In genomic region chr12:117231750-117232149, GRCh38 we compare ENCODE assay signal across 23 cellular contexts. TPM values are rescaled to one million over a fixed set of nuclear protein-coding genes. Genes with fewer than 3 reads are reported as not detected.
DNase-seq lines count a peak whose midpoint lies in the region; ATAC-seq, FAIRE-seq and TF ChIP-seq lines count a peak whose summit lies in the region.
"Had no signal": no experiment of that assay in that cellular context is flagged by ENCODE, and none has a peak within 500 bp of the region (broad histone marks: within the 10 kb centered on the region; RNA-seq: fewer than 3 reads in every experiment).

No MANE protein-coding gene starts in this region.

- WGBS in HepG2 (ENCODE audit: low lambda C conversion rate) = 52% methylated on average over 11 of the region's 11 CpGs
- WGBS in right lobe of liver (ENCODE audit: insufficient coverage, low coverage, low lambda C conversion rate, missing lambda C conversion rate) = 66% methylated on average over 5 of the region's 11 CpGs
- 92% methylated on average over 11 of the region's 11 CpGs for WGBS in smooth muscle cell (ENCODE audit: low lambda C conversion rate)

- no peaks in the 10 kb centered on the region for H3K9me3 ChIP-seq in HepG2 (ENCODE audit: low read length)
- H3K9me3 ChIP-seq in right lobe of liver = no peaks in the 10 kb centered on the region
- no peaks in the 10 kb centered on the region for H3K9me3 ChIP-seq in SU-DHL-6 (ENCODE audit: insufficient read depth, low read length)
- H3K9me3 ChIP-seq in smooth muscle cell (replicated peaks; ENCODE audit: low read depth) = no peaks in the 10 kb centered on the region
- H3K9me3 ChIP-seq: heart left ventricle, pancreas had no signal

- H3K36me3 ChIP-seq in HepG2 (replicated peaks in 1 of 2; ENCODE audit: control insufficient read depth in 1 of 2, insufficient read depth in 2 of 2, low read length in 2 of 2) = no peaks in the 10 kb centered on the region
- H3K36me3 ChIP-seq in right lobe of liver = no peaks in the 10 kb centered on the region
- H3K36me3 ChIP-seq in SU-DHL-6 (ENCODE audit: low read length) = no peaks in the 10 kb centered on the region
- no peaks in the 10 kb centered on the region for H3K36me3 ChIP-seq in smooth muscle cell (ENCODE audit: low read depth)
- H3K36me3 ChIP-seq: heart left ventricle, pancreas had no signal

- no peaks in the 10 kb centered on the region for H3K4me1 ChIP-seq in HepG2 (ENCODE audit: insufficient read depth, low read length)
- no peaks in the 10 kb centered on the region for H3K4me1 ChIP-seq in right lobe of liver
- H3K4me1 ChIP-seq in smooth muscle cell (ENCODE audit: low read depth) = peaks cover 2% of the 10 kb centered on the region
- H3K4me1 ChIP-seq: heart left ventricle, pancreas had no signal

- H3F3A ChIP-seq in SU-DHL-6 (ENCODE audit: insufficient read depth) = no peaks in the 10 kb centered on the region
- no peaks in the 10 kb centered on the region for H3F3A ChIP-seq in smooth muscle cell (ENCODE audit: low read depth)

- no peaks in the 10 kb centered on the region for H4K20me1 ChIP-seq in HepG2 (ENCODE audit: insufficient read depth, low read length)
- H4K20me1 ChIP-seq in SU-DHL-6 (ENCODE audit: low read depth, low read length) = no peaks in the 10 kb centered on the region
- no peaks in the 10 kb centered on the region for H4K20me1 ChIP-seq in smooth muscle cell (ENCODE audit: low read depth)

- no peak overlapping the region for H3K4me2 ChIP-seq in HepG2 (ENCODE audit: low read depth, low read length)
- H3K4me2 ChIP-seq in SU-DHL-6 (ENCODE audit: low read depth, low read length, poor library complexity, severe bottlenecking) = no peak overlapping the region
- no peak overlapping the region for H3K4me2 ChIP-seq in smooth muscle cell

- no peak overlapping the region for H3K4me3 ChIP-seq in HepG2 (replicated peaks in 1 of 3; ENCODE audit: insufficient read depth in 1 of 3, low read depth in 2 of 3, low read length in 3 of 3)
- H3K4me3 ChIP-seq in right lobe of liver = no peak overlapping the region
- H3K4me3 ChIP-seq in SU-DHL-6 (ENCODE audit: insufficient read depth, low read length, poor library complexity, severe bottlenecking) = no peak overlapping the region
- no peak overlapping the region for H3K4me3 ChIP-seq in smooth muscle cell
- H3K4me3 ChIP-seq: heart left ventricle, pancreas had no signal

- TF ChIP-seq EP300 in HepG2 (IDR thresholded peaks at IDR 0.05; ENCODE audit: low read depth in 2 of 2, low read length in 2 of 2) = no peak
- TF ChIP-seq EP300 in HepG2 (CRISPR knock-in tag; IDR thresholded peaks at IDR 0.05; ENCODE audit: borderline replicate concordance) = no peak

- no peak for TF ChIP-seq RAD21 in HepG2 (CRISPR knock-in tag; IDR thresholded peaks at IDR 0.05)

- FAIRE-seq in HepG2 (lab: Jason Lieb, UNC) = no peak
- FAIRE-seq: islet of Langerhans, pancreas had no signal

- H3K9ac ChIP-seq in HepG2 (ENCODE audit: insufficient read depth, low read depth, low read length) = no peak overlapping the region
- H3K9ac ChIP-seq in SU-DHL-6 (ENCODE audit: low read length) = no peak overlapping the region
- no peak overlapping the region for H3K9ac ChIP-seq in smooth muscle cell (ENCODE audit: low read depth)

- no peak overlapping the region for H2AFZ ChIP-seq in HepG2 (ENCODE audit: low read length)
- H2AFZ ChIP-seq in SU-DHL-6 (ENCODE audit: low read depth, low read length, severe bottlenecking) = no peak overlapping the region
- H2AFZ ChIP-seq in smooth muscle cell (ENCODE audit: low read depth) = no peak overlapping the region

- POLR2A ChIA-PET in HepG2 (lab: Yijun Ruan, JAX) = no interaction called here

- no TSS peak for BruUV-seq in HepG2 (replicated peaks; lab: Mats Ljungman, UMichigan)

- H3K9me2 ChIP-seq in SU-DHL-6 (replicated peaks; ENCODE audit: insufficient read depth, low read length) = no peaks in the 10 kb centered on the region

- CTCF ChIA-PET in HepG2 (lab: Yijun Ruan, JAX; ENCODE audit: low intra/inter-chr PET ratio, low total read pairs) = no interaction called here

- in situ Hi-C loops in HepG2 (cut with HindIII; ENCODE audit: extremely low pct_ligation_motif_present, low pct_unique_long_range_greater_than_20kb) (loop anchor here (10.0 kb wide), 2 partner anchors 353 to 613 kb away; no protein-coding TSS in a partner anchor), KBM-7 (cut with MboI; ENCODE audit: low pct_unique_long_range_greater_than_20kb, low sequenced_read_pairs) (no loop called here)

- H3K27me3 ChIP-seq in HepG2 (ENCODE audit: control insufficient read depth in 1 of 2, insufficient read depth in 2 of 2, low read length in 2 of 2) (peaks cover 3 to 13% of the 10 kb centered on the region in 2 experiments; a peak in 3 of 5 replicates), right lobe of liver (no peaks in the 10 kb centered on the region), SU-DHL-6 (ENCODE audit: low read length) (no peaks in the 10 kb centered on the region), smooth muscle cell (ENCODE audit: low read depth) (peaks cover 19% of the 10 kb centered on the region)
- H3K27me3 ChIP-seq: pancreas had no signal

- ATAC-seq in HepG2 (no peak), right lobe of liver (no peak)
- ATAC-seq: activated CD4-positive, CD25-positive, alpha-beta regulatory T cell treated with anti-CD3 and anti-CD28 coated beads, Interleukin-2, amount 50 U/mL, for 24 hours; activated CD8-positive, alpha-beta memory T cell treated with anti-CD3 and anti-CD28 coated beads, Interleukin-2, amount 10 ng/mL, durations not matched to agents 7 days and 5 days; heart left ventricle; pancreas had no signal

- H3K79me2 ChIP-seq in HepG2 (ENCODE audit: insufficient read depth, low read length) (no peaks in the 10 kb centered on the region), SU-DHL-6 (ENCODE audit: insufficient read depth, low read length) (no peaks in the 10 kb centered on the region), smooth muscle cell (ENCODE audit: low read depth) (no peaks in the 10 kb centered on the region)

- TF ChIP-seq CTCF in HepG2 (CRISPR knock-in tag; IDR thresholded peaks at IDR 0.05) = 0 out of 2 replicates have a peak, but pooled peaks have one; percentile 28
- no peak for TF ChIP-seq CTCF in right lobe of liver (IDR thresholded peaks at IDR 0.05)
- peak; percentile 9 for TF ChIP-seq CTCF in SU-DHL-6 (IDR thresholded peaks at IDR 0.05; ENCODE audit: insufficient read depth, low read length, poor library complexity, severe bottlenecking)
- TF ChIP-seq CTCF in smooth muscle cell (IDR thresholded peaks at IDR 0.05; ENCODE audit: borderline replicate concordance, insufficient read depth, poor library complexity, severe bottlenecking) = peak; percentile 6

- intact Hi-C loops in HepG2 (cut with micrococcal nuclease; ENCODE audit: unreplicated experiment) (loop anchor here (5.0 to 10.0 kb wide), 2 partner anchors 443 to 621 kb away; no protein-coding TSS in a partner anchor), right lobe of liver (cut with DNase I) (loop anchor here in 1 of 2 donors (10.0 kb wide), 1 partner anchor 613 kb away; no protein-coding TSS in a partner anchor)

- TF ChIP-seq POLR2A in HepG2 (IDR thresholded peaks at IDR 0.05; ENCODE audit: insufficient read depth in 1 of 2, low read depth in 2 of 2, low read length in 2 of 2) (no peak), right lobe of liver (IDR thresholded peaks at IDR 0.05) (no peak)

- no peak overlapping the region for H3K27ac ChIP-seq in HepG2 (ENCODE audit: extremely low read length, insufficient read depth, low read length)
- no peak overlapping the region for H3K27ac ChIP-seq in right lobe of liver
- no peak overlapping the region for H3K27ac ChIP-seq in SU-DHL-6 (ENCODE audit: low read depth, low read length)
- no peak overlapping the region for H3K27ac ChIP-seq in smooth muscle cell (ENCODE audit: low read depth)
- H3K27ac ChIP-seq: heart left ventricle, pancreas had no signal

- DNase-seq in HepG2 (ENCODE audit: low spot score) = no peak
- no peak for DNase-seq in right lobe of liver
- DNase-seq in KBM-7 = peak; percentile 3
- DNase-seq in smooth muscle cell (lab: John Stamatoyannopoulos, UW; ENCODE audit: unreplicated experiment) = no peak
- no peak for DNase-seq in SHP77 (lab: John Stamatoyannopoulos, UW)
- no peak for DNase-seq in activated CD4-positive, CD25-positive, alpha-beta regulatory T cell (lab: John Stamatoyannopoulos, UW)
- DNase-seq in NCI-H2081 (lab: John Stamatoyannopoulos, UW) = no peak
- DNase-seq: activated CD8-positive, alpha-beta memory T cell treated with anti-CD3 and anti-CD28 coated beads, Interleukin-2, amount 10 ng/mL, durations not matched to agents 7 days and 5 days; activated effector memory CD4-positive, alpha-beta T cell treated with Interleukin-2 at 50 U/mL for 16 hours; COR-L47; effector CD8-positive, alpha-beta T cell; GF-D8; heart left ventricle; mammary epithelial cell; naive B cell; pancreas; SIG-M5; stimulated activated CD4-positive, alpha-beta T cell treated with anti-CD3 and anti-CD28 coated beads, Interleukin-4, amount 100 ng/mL, for 1 hour; substantia nigra; T-helper 2 cell had no signal

TF ChIP-seq in HepG2, 621 proteins besides CTCF, POLR2A, EP300 and RAD21 (continues in another document):
- TF ChIP-seq ADNP (CRISPR knock-in tag; IDR thresholded peaks at IDR 0.05) = 0 out of 2 replicates have a peak, but pooled peaks have one; percentile 14

RNA-seq across cellular contexts. Expression of gene FBXO21, which starts 41.5 kb away (rescaled TPM):
- total RNA-seq in HepG2 (2016; rRNA removed; fragmentation: Illumina TruSeq; extraction: Trizol) (32.5 and 45.2 TPM in 2 replicates), right lobe of liver (10 to 100 TPM; 12.8 to 28.7 (median 20.1) TPM), smooth muscle cell (75.2 and 82.9 TPM in 2 replicates)
- total RNA-seq in HepG2 (2016; cell fraction: cytosol; rRNA removed; fragmentation: Illumina TruSeq; extraction: Trizol; ENCODE audit: low read depth) = 1.2 and 1.6 TPM in 2 replicates
- 29.2 and 45.9 TPM in 2 replicates for total RNA-seq in HepG2 (2016; cell fraction: insoluble cytoplasmic fraction; rRNA removed; fragmentation: Illumina TruSeq; extraction: Trizol)
- total RNA-seq in HepG2 (2016; cell fraction: membrane; rRNA removed; fragmentation: Illumina TruSeq; extraction: Trizol) = 7.6 and 9.0 TPM in 2 replicates
- 19.3 and 21.9 TPM in 2 replicates for total RNA-seq in HepG2 (2016; cell fraction: nucleus; rRNA removed; fragmentation: Illumina TruSeq; extraction: Trizol)
- polyA plus RNA-seq in HepG2 (2011; rRNA removed) (15.6 and 20.0 TPM in 2 replicates), smooth muscle cell (46.9 and 47.4 TPM in 2 replicates)
- 44.0 and 49.3 TPM in 2 replicates for polyA plus RNA-seq in HepG2 (2011; cell fraction: cytosol; rRNA removed)
- polyA plus RNA-seq in HepG2 (2011; cell fraction: nucleus; rRNA removed) = 22.4 and 32.9 TPM in 2 replicates
- 14.2 and 18.3 TPM in 2 replicates for polyA plus RNA-seq in HepG2 (2012)
- polyA plus RNA-seq in HepG2 (2016; cell fraction: cytosol; fragmentation: Illumina TruSeq; extraction: Trizol; ENCODE audit: low read depth) = 0.60 and 0.85 TPM in 2 replicates
- polyA plus RNA-seq in HepG2 (2016; cell fraction: insoluble cytoplasmic fraction; fragmentation: Illumina TruSeq; extraction: Trizol; ENCODE audit: low read depth) = 26.4 and 28.2 TPM in 2 replicates
- polyA plus RNA-seq in HepG2 (2016; cell fraction: membrane; fragmentation: Illumina TruSeq; extraction: Trizol; ENCODE audit: low read depth) = 3.0 and 3.4 TPM in 2 replicates
- polyA plus RNA-seq in HepG2 (2016; cell fraction: nucleus; fragmentation: Illumina TruSeq; extraction: Trizol; ENCODE audit: insufficient read depth, low read depth) = 17.7 TPM in 2 replicates
- polyA minus RNA-seq in HepG2 (2011; rRNA and poly(A)+ RNA removed; ENCODE audit: low replicate concordance) = 86.0 and 120 TPM in 2 replicates
- polyA minus RNA-seq in HepG2 (2011; cell fraction: cytosol; rRNA and poly(A)+ RNA removed) = 28.2 and 31.5 TPM in 2 replicates
- 14.8 and 21.6 TPM in 2 replicates for polyA minus RNA-seq in HepG2 (2011; cell fraction: nucleus; rRNA and poly(A)+ RNA removed)

Comparison
In these comparisons a context has a peak if more than half of its experiments do, and no peak if none do; other contexts are left out.
1. CTCF ChIP-seq: peak in HepG2 (single experiment), SU-DHL-6 (single experiment) and smooth muscle cell (single experiment); none in right lobe of liver (0 of 4).